10 cellular contexts compared by ENCODE assay signal in the genomic region with DNA sequence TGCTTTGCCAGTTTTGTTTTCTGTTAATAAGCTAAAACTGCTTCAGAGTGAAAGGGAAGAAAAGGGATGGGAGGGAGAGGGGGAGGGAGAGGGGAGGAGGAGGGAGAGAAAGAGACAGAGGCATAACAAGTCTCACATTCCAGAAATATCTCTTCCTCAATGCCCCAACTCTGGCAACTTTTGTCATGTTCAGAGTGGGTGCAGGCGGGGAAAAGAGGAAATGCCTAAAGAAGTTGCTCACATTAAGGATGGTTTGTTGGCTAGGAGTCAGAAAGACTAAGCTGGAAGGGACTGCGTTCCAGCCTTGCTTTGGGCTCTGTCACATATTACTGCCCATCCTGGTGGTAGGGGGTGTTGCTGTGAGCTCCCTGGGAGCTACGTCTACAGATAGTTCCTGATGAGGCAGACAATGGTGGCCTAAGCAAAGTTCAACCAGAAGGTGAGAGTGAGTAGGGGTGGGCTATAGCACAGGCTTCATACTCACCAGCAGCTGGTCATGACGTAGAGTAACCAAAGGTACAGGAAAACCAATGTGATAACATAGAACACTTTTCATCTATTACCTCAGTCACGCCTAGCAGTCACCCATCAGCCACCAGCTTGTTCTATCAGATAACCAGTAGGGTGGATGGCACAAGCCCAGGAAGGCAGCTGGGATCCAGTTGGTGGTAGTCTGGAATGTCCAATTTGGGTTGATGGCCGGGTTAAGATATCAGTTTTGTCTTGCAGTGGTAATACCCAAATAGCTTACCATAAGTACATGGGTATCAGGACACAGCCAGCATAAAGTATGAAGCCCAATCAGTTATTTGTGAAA. TPM values are rescaled to one million over a fixed set of nuclear protein-coding genes. Genes with fewer than 3 reads are reported as not detected.
DNase-seq lines count a peak whose midpoint lies in the region; ATAC-seq and TF ChIP-seq lines count a peak whose summit lies in the region.
"Had no signal": no experiment of that assay in that cellular context is flagged by ENCODE, and none has a peak within 500 bp of the region (broad histone marks: within the 10 kb centered on the region; RNA-seq: fewer than 3 reads in every experiment).

No MANE protein-coding gene starts in this region.

- H3K36me3 ChIP-seq in SK-N-SH (replicated peaks in 1 of 2; ENCODE audit: control insufficient read depth in 1 of 2, insufficient read depth in 2 of 2, low read length in 1 of 2) (peaks cover 17 to 27% of the 10 kb centered on the region in 2 experiments), skeletal muscle satellite cell (ENCODE audit: insufficient read depth, low read length) (peaks cover 2% of the 10 kb centered on the region)

- intact Hi-C loops in activated CD4-positive, alpha-beta T cell treated with anti-CD3 and anti-CD28 coated beads, Interleukin-2, amount 10 ng/mL, durations not matched to agents 24 days and 14 days (cut with micrococcal nuclease): loop anchor here (10.0 kb wide), 2 partner anchors 413 to 1353 kb away; a partner anchor contains a TSS

- no peak overlapping the region for H2AFZ ChIP-seq in SK-N-SH (ENCODE audit: low read depth)

- POLR2A ChIA-PET in SK-N-SH (lab: Yijun Ruan, JAX): interaction anchor here (3.1 kb wide), 1 partner anchor 23 kb away, joined by 34 read pairs; no protein-coding TSS in a partner anchor

- peak overlapping the region; percentile 92 for H3K4me2 ChIP-seq in SK-N-SH
- peak overlapping the region; percentile 93 for H3K4me2 ChIP-seq in skeletal muscle satellite cell (ENCODE audit: low read length)

- TF ChIP-seq EP300 in SK-N-SH (IDR thresholded peaks at IDR 0.05; ENCODE audit: borderline replicate concordance in 1 of 2, low read depth in 1 of 2, low read length in 1 of 2): peak in 1 of 2 experiments; percentile 32; a peak in 1 of 4 replicates

- CTCF ChIA-PET in SK-N-SH (lab: Yijun Ruan, JAX): interaction anchor here (0.7 to 7.0 kb wide), 5 partner anchors 8 to 140 kb away, joined by 3 to 52 read pairs (median 4); no protein-coding TSS in a partner anchor

- peak overlapping the region; percentile 71 to 92 for H3K27ac ChIP-seq in SK-N-SH (ENCODE audit: low read depth in 2 of 2, low read length in 1 of 2)

- peak overlapping the region; percentile 61 for H3K27ac Mint-ChIP-seq in activated CD4-positive, alpha-beta T cell treated with anti-CD3 and anti-CD28 coated beads, Interleukin-2, amount 10 ng/mL, durations not matched to agents 24 days and 14 days

- no peak for TF ChIP-seq RAD21 in SK-N-SH (IDR thresholded peaks at IDR 0.05; ENCODE audit: low read length)

- H3F3A ChIP-seq in SK-N-SH (replicated peaks; ENCODE audit: insufficient read depth): peaks cover 21% of the 10 kb centered on the region

- no peak for TF ChIP-seq CTCF in SK-N-SH (IDR thresholded peaks at IDR 0.05)

- WGBS in SK-N-SH (ENCODE audit: low lambda C conversion rate): 60% methylated on average over 5 of the region's 6 CpGs

- no peaks in the 10 kb centered on the region for H3K27me3 ChIP-seq in SK-N-SH (ENCODE audit: insufficient read depth)
- no peaks in the 10 kb centered on the region for H3K27me3 ChIP-seq in skeletal muscle satellite cell (ENCODE audit: control insufficient read depth, insufficient read depth, low read length)

- DNase-seq in activated CD4-positive, alpha-beta T cell treated with anti-CD3 and anti-CD28 coated beads, Interleukin-2, amount 10 ng/mL, durations not matched to agents 24 days and 14 days: peak; percentile 58
- no peak for DNase-seq in activated CD4-positive, alpha-beta T cell treated with anti-CD3 and anti-CD28 coated beads for 48 hours
- DNase-seq in SK-N-SH (no peak), fibroblast of peridontal ligament (ENCODE audit: extremely low read depth) (peak; percentile 60)
- DNase-seq: COR-L47, hypothalamus had no signal

- peaks cover 13% of the 10 kb centered on the region for H3K36me3 Mint-ChIP-seq in activated CD4-positive, alpha-beta T cell treated with anti-CD3 and anti-CD28 coated beads, Interleukin-2, amount 10 ng/mL, durations not matched to agents 24 days and 14 days (ENCODE audit: low read depth)

- H3K9me2 ChIP-seq in SK-N-SH: no peaks in the 10 kb centered on the region

- H3K4me1 ChIP-seq in SK-N-SH (ENCODE audit: control insufficient read depth in 1 of 2, insufficient read depth in 2 of 2, low read depth in 1 of 2, low read length in 1 of 2) (peaks cover 19 to 32% of the 10 kb centered on the region in 2 experiments; a peak in 3 of 4 replicates), skeletal muscle satellite cell (ENCODE audit: control insufficient read depth, insufficient read depth, low read length) (peaks cover 51% of the 10 kb centered on the region)

- peak overlapping the region; percentile 92 to 99 for H3K4me3 ChIP-seq in SK-N-SH (ENCODE audit: low read depth in 2 of 2, low read length in 1 of 2)
- peak overlapping the region; percentile 90 for H3K4me3 ChIP-seq in skeletal muscle satellite cell (ENCODE audit: low read length)

- no peaks in the 10 kb centered on the region for H3K9me3 Mint-ChIP-seq in activated CD4-positive, alpha-beta T cell treated with anti-CD3 and anti-CD28 coated beads, Interleukin-2, amount 10 ng/mL, durations not matched to agents 24 days and 14 days

- peaks cover 79% of the 10 kb centered on the region for H3K79me2 ChIP-seq in SK-N-SH (ENCODE audit: insufficient read depth)

- H3K9me3 ChIP-seq in SK-N-SH (no peaks in the 10 kb centered on the region), skeletal muscle satellite cell (replicated peaks; ENCODE audit: low read length) (no peaks in the 10 kb centered on the region)

- H3K4me3 Mint-ChIP-seq in activated CD4-positive, alpha-beta T cell treated with anti-CD3 and anti-CD28 coated beads, Interleukin-2, amount 10 ng/mL, durations not matched to agents 24 days and 14 days: peak overlapping the region; percentile 45

- peaks cover 3% of the 10 kb centered on the region; the same call in 1 of the 2 replicates for H4K20me1 ChIP-seq in SK-N-SH (ENCODE audit: insufficient read depth)

- ATAC-seq in HG03175 (IDR thresholded peaks at IDR 0.05; ENCODE audit: unreplicated experiment): no peak
- no peak for ATAC-seq in HG03045 (IDR thresholded peaks at IDR 0.05; ENCODE audit: unreplicated experiment)
- no peak for ATAC-seq in GM21360 (IDR thresholded peaks at IDR 0.05; ENCODE audit: unreplicated experiment)

- peaks cover 27% of the 10 kb centered on the region for H3K4me1 Mint-ChIP-seq in activated CD4-positive, alpha-beta T cell treated with anti-CD3 and anti-CD28 coated beads, Interleukin-2, amount 10 ng/mL, durations not matched to agents 24 days and 14 days

- peak overlapping the region; percentile 64 for H3K9ac ChIP-seq in SK-N-SH
- peak overlapping the region; percentile 77 for H3K9ac ChIP-seq in skeletal muscle satellite cell (ENCODE audit: low read depth, low read length)

- H3K27me3 Mint-ChIP-seq in activated CD4-positive, alpha-beta T cell treated with anti-CD3 and anti-CD28 coated beads, Interleukin-2, amount 10 ng/mL, durations not matched to agents 24 days and 14 days: no peaks in the 10 kb centered on the region

TF ChIP-seq in SK-N-SH, 30 proteins besides CTCF, POLR2A, EP300 and RAD21 (continues in another document):
- TF ChIP-seq, protein P1, sequence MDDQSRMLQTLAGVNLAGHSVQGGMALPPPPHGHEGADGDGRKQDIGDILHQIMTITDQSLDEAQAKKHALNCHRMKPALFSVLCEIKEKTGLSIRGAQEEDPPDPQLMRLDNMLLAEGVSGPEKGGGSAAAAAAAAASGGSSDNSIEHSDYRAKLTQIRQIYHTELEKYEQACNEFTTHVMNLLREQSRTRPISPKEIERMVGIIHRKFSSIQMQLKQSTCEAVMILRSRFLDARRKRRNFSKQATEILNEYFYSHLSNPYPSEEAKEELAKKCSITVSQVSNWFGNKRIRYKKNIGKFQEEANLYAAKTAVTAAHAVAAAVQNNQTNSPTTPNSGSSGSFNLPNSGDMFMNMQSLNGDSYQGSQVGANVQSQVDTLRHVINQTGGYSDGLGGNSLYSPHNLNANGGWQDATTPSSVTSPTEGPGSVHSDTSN (IDR thresholded peaks at IDR 0.05): peak; percentile 53
- TF ChIP-seq, protein P2, sequence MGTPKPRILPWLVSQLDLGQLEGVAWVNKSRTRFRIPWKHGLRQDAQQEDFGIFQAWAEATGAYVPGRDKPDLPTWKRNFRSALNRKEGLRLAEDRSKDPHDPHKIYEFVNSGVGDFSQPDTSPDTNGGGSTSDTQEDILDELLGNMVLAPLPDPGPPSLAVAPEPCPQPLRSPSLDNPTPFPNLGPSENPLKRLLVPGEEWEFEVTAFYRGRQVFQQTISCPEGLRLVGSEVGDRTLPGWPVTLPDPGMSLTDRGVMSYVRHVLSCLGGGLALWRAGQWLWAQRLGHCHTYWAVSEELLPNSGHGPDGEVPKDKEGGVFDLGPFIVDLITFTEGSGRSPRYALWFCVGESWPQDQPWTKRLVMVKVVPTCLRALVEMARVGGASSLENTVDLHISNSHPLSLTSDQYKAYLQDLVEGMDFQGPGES (IDR thresholded peaks at IDR 0.05; ENCODE audit: low read depth, low read length): no peak
- TF ChIP-seq TEAD4 (IDR thresholded peaks at IDR 0.05; ENCODE audit: borderline replicate concordance, insufficient read depth) (0 out of 2 replicates have a peak, but pooled peaks have one; percentile 65), FOSL2 (IDR thresholded peaks at IDR 0.05; ENCODE audit: borderline replicate concordance, low read depth) (peak; percentile 11; the same call in 1 of the 2 replicates), ELF1 (IDR thresholded peaks at IDR 0.05) (no peak), NFIC (IDR thresholded peaks at IDR 0.05; ENCODE audit: borderline replicate concordance) (peak; percentile 77), TAF1 (IDR thresholded peaks at IDR 0.05; ENCODE audit: borderline replicate concordance, low read depth, low read length) (no peak), FOXJ3 (CRISPR knock-in tag; IDR thresholded peaks at IDR 0.05) (no peak), MXI1 (IDR thresholded peaks at IDR 0.05; ENCODE audit: low read depth, low read length) (no peak), TCF12 (IDR thresholded peaks at IDR 0.05) (peak; percentile 62; the same call in 1 of the 2 replicates), RCOR1 (IDR thresholded peaks at IDR 0.05; ENCODE audit: low read length) (no peak)

RNA-seq across cellular contexts. Expression of a gene that starts 2.1 kb away (rescaled TPM):
- total RNA-seq in activated CD4-positive, alpha-beta T cell treated with anti-CD3 and anti-CD28 coated beads, Interleukin-2, amount 10 ng/mL, durations not matched to agents 24 days and 14 days: 22.1 and 22.2 TPM in 2 replicates
- 29.1 and 44.5 TPM in 2 replicates for polyA plus RNA-seq in SK-N-SH (2012; rRNA removed)
- 26.3 and 28.2 TPM in 2 replicates for polyA plus RNA-seq in SK-N-SH (2012; cell fraction: cytosol; rRNA removed)
- polyA plus RNA-seq in SK-N-SH (2012; cell fraction: nucleus; rRNA removed): 83.0 and 97.0 TPM in 2 replicates
- 8.4 and 12.0 TPM in 2 replicates for total RNA-seq in skeletal muscle satellite cell (2012; rRNA removed)

RNA-seq across cellular contexts. Expression of a gene that starts 28.0 kb away (rescaled TPM):
- total RNA-seq in activated CD4-positive, alpha-beta T cell treated with anti-CD3 and anti-CD28 coated beads, Interleukin-2, amount 10 ng/mL, durations not matched to agents 24 days and 14 days: 39.1 and 41.2 TPM in 2 replicates
- polyA plus RNA-seq in SK-N-SH (2012; rRNA removed): 27.9 and 31.7 TPM in 2 replicates
- 26.8 and 27.8 TPM in 2 replicates for polyA plus RNA-seq in SK-N-SH (2012; cell fraction: cytosol; rRNA removed)
- polyA plus RNA-seq in SK-N-SH (2012; cell fraction: nucleus; rRNA removed): 13.0 and 19.1 TPM in 2 replicates
- 72.7 and 77.8 TPM in 2 replicates for total RNA-seq in skeletal muscle satellite cell (2012; rRNA removed)

Comparison
In these comparisons a context has a peak if more than half of its experiments do, and no peak if none do; other contexts are left out.
1. DNase-seq: peak in activated CD4-positive, alpha-beta T cell treated with anti-CD3 and anti-CD28 coated beads, Interleukin-2, amount 10 ng/mL, durations not matched to agents 24 days and 14 days (single experiment) and fibroblast of peridontal ligament (single experiment); none in activated CD4-positive, alpha-beta T cell treated with anti-CD3 and anti-CD28 coated beads for 48 hours (single experiment) and SK-N-SH (single experiment).